ENCODE assay signal across 16 cellular contexts in the genomic region with DNA sequence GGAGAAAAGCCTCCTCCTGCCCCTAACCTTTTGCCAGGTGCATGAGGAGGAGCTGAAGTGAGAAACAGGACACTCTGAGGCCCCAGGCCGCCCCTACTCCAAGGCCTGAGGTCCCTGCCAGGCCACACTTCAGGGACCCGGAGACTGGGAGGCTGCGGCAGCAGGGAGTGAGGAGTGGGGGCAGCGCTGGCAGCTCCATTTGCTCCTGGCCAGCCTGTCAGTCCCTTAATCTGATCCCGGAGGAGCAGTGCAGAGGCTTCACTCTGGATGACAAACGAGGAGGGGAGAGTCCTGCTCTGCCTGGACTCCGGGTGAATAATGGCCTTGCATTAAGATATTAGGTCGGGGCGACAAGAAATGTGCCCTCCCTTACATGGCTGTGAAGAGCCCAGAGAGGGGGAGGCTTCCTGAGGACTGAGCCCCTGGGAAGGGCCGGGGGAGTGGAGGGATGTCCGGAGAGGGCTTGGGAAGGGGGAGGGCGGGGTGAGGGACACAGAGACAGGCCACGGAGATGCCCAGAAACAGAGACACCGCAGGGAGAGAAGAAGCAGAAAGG. TPM values are rescaled to one million over a fixed set of nuclear protein-coding genes. Genes with fewer than 3 reads are reported as not detected.
A peak's percentile ranks its signal among the peaks of the same experiment; 100 is the strongest.
DNase-seq lines count a peak whose midpoint lies in the region; ATAC-seq and TF ChIP-seq lines count a peak whose summit lies in the region.
"Had no signal": no experiment of that assay in that cellular context is flagged by ENCODE, and none has a peak within 500 bp of the region (broad histone marks: within the 10 kb centered on the region; RNA-seq: fewer than 3 reads in every experiment).

No MANE protein-coding gene starts in this region.

- no peak overlapping the region for H3K4me3 ChIP-seq in NT2/D1 (ENCODE audit: insufficient read length, low read depth)
- H3K4me3 ChIP-seq in endodermal cell (ENCODE audit: low read length) = no peak overlapping the region
- H3K4me3 ChIP-seq in HAP-1 = no peak overlapping the region
- H3K4me3 ChIP-seq: K562 had no signal

- no peak for ATAC-seq in GM19467 (IDR thresholded peaks at IDR 0.05; ENCODE audit: unreplicated experiment)

- in situ Hi-C loops in HAP-1 (cut with MboI; ENCODE audit: low sequenced_read_pairs) = no loop called here

- H3K4me1 Mint-ChIP-seq in endodermal cell (peaks cover 4% of the 10 kb centered on the region), neural crest cell (peaks cover 23% of the 10 kb centered on the region)

- peaks cover 48% of the 10 kb centered on the region for H3K27me3 ChIP-seq in NT2/D1 (ENCODE audit: insufficient read depth, insufficient read length)
- peaks cover 58% of the 10 kb centered on the region for H3K27me3 ChIP-seq in endodermal cell (ENCODE audit: control insufficient read depth, insufficient read depth, low read length, poor library complexity, severe bottlenecking)
- H3K27me3 ChIP-seq in HAP-1 (ENCODE audit: low read depth) = peaks cover 4% of the 10 kb centered on the region; the same call in 1 of the 2 replicates

- H3K9me3 ChIP-seq in NT2/D1 (ENCODE audit: insufficient read depth, low read length) (no peaks in the 10 kb centered on the region), endodermal cell (ENCODE audit: control insufficient read depth, low read length) (no peaks in the 10 kb centered on the region), HAP-1 (no peaks in the 10 kb centered on the region)

- H3K4me3 Mint-ChIP-seq in endodermal cell (no peak overlapping the region), neural crest cell (no peak overlapping the region)

- no peaks in the 10 kb centered on the region for H3K9me3 Mint-ChIP-seq in endodermal cell
- no peaks in the 10 kb centered on the region for H3K9me3 Mint-ChIP-seq in neural crest cell

- H3K4me1 ChIP-seq in NT2/D1 (ENCODE audit: insufficient read depth, insufficient read length) = peaks cover 13% of the 10 kb centered on the region
- peaks cover 3% of the 10 kb centered on the region for H3K4me1 ChIP-seq in endodermal cell (ENCODE audit: control insufficient read depth, insufficient read depth, low read length)
- H3K4me1 ChIP-seq in HAP-1 = peaks cover 14% of the 10 kb centered on the region

- DNase-seq in NT2/D1 (ENCODE audit: low read depth, low spot score) = no peak
- peak; percentile 69 for DNase-seq in endodermal cell
- DNase-seq in neural crest cell (ENCODE audit: low read depth, low spot score) = no peak
- DNase-seq in dermis blood vessel endothelial cell = no peak
- DNase-seq in GOT3 (lab: John Stamatoyannopoulos, UW) = no peak
- DNase-seq in HAP-1 (ENCODE audit: low spot score in 2 of 2) = no peak
- DNase-seq: DND-41, NCI-H1105, NCI-H2081 treated with DMSO at 0.1 percent for 48 hours, OCI-M1, SHP77 treated with DMSO at 0.1 percent for 48 hours had no signal

- H3K27me3 Mint-ChIP-seq in endodermal cell (ENCODE audit: insufficient read depth) (peaks cover 46% of the 10 kb centered on the region), neural crest cell (ENCODE audit: low read depth) (peaks cover 35% of the 10 kb centered on the region)

- 39 to 49% methylated on average over 10 to 14 of the region's 14 CpGs for WGBS in endodermal cell (ENCODE audit: insufficient coverage in 1 of 2, insufficient read length in 1 of 2), 2 experiments

- H3K27ac Mint-ChIP-seq in endodermal cell (no peak overlapping the region), neural crest cell (ENCODE audit: unreplicated experiment) (peak overlapping the region; percentile 27)

- no peaks in the 10 kb centered on the region for H3K36me3 ChIP-seq in NT2/D1 (ENCODE audit: insufficient read depth, insufficient read length, low read length)
- H3K36me3 ChIP-seq in endodermal cell (ENCODE audit: control insufficient read depth, insufficient read depth, low read length) = no peaks in the 10 kb centered on the region
- no peaks in the 10 kb centered on the region for H3K36me3 ChIP-seq in HAP-1 (replicated peaks)

- TF ChIP-seq CTCF in endodermal cell (conservative IDR thresholded peaks at IDR 0.05) = no peak
- TF ChIP-seq CTCF in neural crest cell (conservative IDR thresholded peaks at IDR 0.05) = no peak

- no peaks in the 10 kb centered on the region for H3K36me3 Mint-ChIP-seq in endodermal cell (ENCODE audit: low read depth)
- no peaks in the 10 kb centered on the region for H3K36me3 Mint-ChIP-seq in neural crest cell (ENCODE audit: low read depth)

- no peak overlapping the region for H3K27ac ChIP-seq in endodermal cell (ENCODE audit: low read depth, low read length)

- H3K9ac ChIP-seq in NT2/D1 (ENCODE audit: insufficient read length, low read depth) (peak overlapping the region; percentile 24), endodermal cell (ENCODE audit: extremely low read depth, low read length, poor library complexity, severe bottlenecking) (no peak overlapping the region)

RNA-seq across cellular contexts. Expression of gene PRSS56, which starts 14.3 kb away (rescaled TPM):
- not detected for total RNA-seq in endodermal cell
- 8.4 TPM for polyA plus RNA-seq in endodermal cell (2013, experiment 1 of 2)
- 3.4 TPM for polyA plus RNA-seq in endodermal cell (2013, experiment 2 of 2)
- total RNA-seq in neural crest cell = 52.4 and 54.2 TPM in 2 replicates
- total RNA-seq in dermis blood vessel endothelial cell = not detected in 2 replicates
- total RNA-seq: G401, K562, NCI-H460, RPMI7951 had no signal
- polyA plus RNA-seq: K562 had no signal

RNA-seq across cellular contexts. Expression of gene ECEL1, which starts 18.2 kb away (rescaled TPM):
- 1 to 10 TPM; 1.6 to 4.6 TPM for total RNA-seq in endodermal cell
- polyA plus RNA-seq in endodermal cell (2013, experiment 1 of 2) = 16.1 TPM
- polyA plus RNA-seq in endodermal cell (2013, experiment 2 of 2) = 12.0 TPM
- total RNA-seq in neural crest cell = 42.9 and 43.9 TPM in 2 replicates
- not detected in 2 replicates for total RNA-seq in dermis blood vessel endothelial cell
- total RNA-seq: RPMI7951 had no signal
- polyA plus RNA-seq: K562 had no signal

RNA-seq across cellular contexts. Expression of gene CHRND, which starts 20.1 kb away (rescaled TPM):
- total RNA-seq in endodermal cell = under 1 TPM in 1 of 2 donors, not detected in 1; 0.11 TPM
- 1.2 TPM for polyA plus RNA-seq in endodermal cell (2013, experiment 1 of 2)
- 0.70 TPM for polyA plus RNA-seq in endodermal cell (2013, experiment 2 of 2)
- total RNA-seq in neural crest cell = 4.1 and 5.8 TPM in 2 replicates
- not detected in 2 replicates for total RNA-seq in dermis blood vessel endothelial cell
- total RNA-seq: G401, K562, RPMI7951 had no signal
- polyA plus RNA-seq: K562 had no signal

RNA-seq across cellular contexts. Expression of gene CHRNG, which starts 33.6 kb away (rescaled TPM):
- total RNA-seq in endodermal cell (not detected), neural crest cell (not detected in 2 replicates), dermis blood vessel endothelial cell (not detected in 2 replicates)
- polyA plus RNA-seq in endodermal cell (2013, experiment 1 of 2) = 0.39 TPM
- polyA plus RNA-seq in endodermal cell (2013, experiment 2 of 2) = 0.33 TPM
- total RNA-seq: G401, K562, NCI-H460, RPMI7951 had no signal
- polyA plus RNA-seq: K562 had no signal

RNA-seq across cellular contexts. Expression of gene TIGD1, which starts 44.5 kb away (rescaled TPM):
- total RNA-seq in endodermal cell (1 to 10 TPM; 6.5 to 6.7 TPM), neural crest cell (11.8 and 12.8 TPM in 2 replicates), dermis blood vessel endothelial cell (1.3 and 1.5 TPM in 2 replicates)
- polyA plus RNA-seq in endodermal cell (2013, experiment 1 of 2) = 9.6 TPM
- polyA plus RNA-seq in endodermal cell (2013, experiment 2 of 2) = 9.6 TPM

Comparison
In these comparisons a context has a peak if more than half of its experiments do, and no peak if none do; other contexts are left out.
1. RNA of gene PRSS56, which starts 14.3 kb away (total RNA-seq): 52.4 to 54.2 TPM in neural crest cell; not detected in endodermal cell and not detected in dermis blood vessel endothelial cell; every median in the first group is over 10 times any median in the second.